In the genomic region with DNA sequence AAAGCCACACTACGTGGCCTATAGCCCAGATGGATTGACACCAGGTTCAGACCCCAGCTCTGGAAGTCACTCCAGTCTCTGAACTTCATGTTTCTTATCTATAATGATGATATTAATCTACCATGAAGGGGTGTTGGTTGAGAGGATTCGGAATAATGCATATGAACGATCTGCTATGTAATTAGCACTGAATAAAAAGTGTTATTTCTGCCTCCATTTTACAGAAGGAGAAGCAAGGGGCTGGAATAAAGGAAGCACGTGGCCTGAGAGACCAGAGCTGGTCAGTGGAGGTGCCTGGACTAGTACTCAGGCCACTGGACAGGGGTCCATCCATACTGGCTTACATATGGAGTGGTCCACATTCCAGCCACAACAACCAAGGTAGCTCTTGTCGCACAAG, we compare ENCODE assay signal across 9 cellular contexts.
"Had no signal": no experiment of that assay in that cellular context is flagged by ENCODE, and none has a peak within 500 bp of the region (broad histone marks: within the 10 kb centered on the region; RNA-seq: fewer than 3 reads in every experiment).

No MANE protein-coding gene starts in this region.

- H3K4me3 ChIP-seq: GM23248, GM23338, HAP-1 had no signal

- H3K27ac ChIP-seq: GM23248 had no signal

- H3K4me1 ChIP-seq: HAP-1 had no signal

- H2AFZ ChIP-seq: GM23248, GM23338 had no signal

- ATAC-seq: GM23338, HCT116 had no signal

- DNase-seq: GM23248, GOT3, H7, H9, HCEC 1CT, HFFc6 had no signal

- H3K9me3 ChIP-seq: HAP-1 had no signal

- H3K9ac ChIP-seq: GM23248 had no signal

- H3K4me2 ChIP-seq: GM23338 had no signal

- H3K36me3 ChIP-seq: HAP-1 had no signal
